ENCODE assay signal across 10 cellular contexts in the genomic region with DNA sequence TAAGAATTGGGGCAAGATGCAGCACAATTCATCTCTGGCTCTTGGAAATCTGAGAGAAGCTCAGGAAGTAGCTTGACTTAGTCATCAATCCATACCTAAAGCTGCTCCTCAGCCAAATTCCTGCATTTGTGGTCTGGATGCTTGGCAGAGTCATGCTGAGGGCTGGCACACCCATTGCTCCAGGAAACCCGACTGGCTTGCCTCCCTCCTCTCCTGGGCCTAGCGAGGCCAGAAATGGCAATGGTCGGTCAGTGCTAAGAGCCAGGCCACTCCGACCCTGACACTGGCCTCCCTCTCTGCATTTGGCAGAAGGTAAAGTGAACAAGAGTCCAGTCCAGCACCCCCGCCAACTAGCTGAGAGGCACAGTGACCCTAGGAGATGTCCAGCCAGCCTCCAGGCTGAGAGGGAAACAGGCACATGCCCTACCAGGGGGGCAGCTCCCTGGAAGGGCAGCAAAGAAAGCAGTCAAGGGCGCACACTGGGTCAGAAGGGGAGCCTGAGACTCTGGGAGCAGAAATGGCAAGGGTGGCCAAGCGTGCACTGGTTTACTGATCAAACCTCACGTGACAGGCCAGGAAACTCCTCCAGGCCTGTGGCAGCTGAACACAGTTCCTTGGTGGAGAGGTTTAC. TPM values are rescaled to one million over a fixed set of nuclear protein-coding genes. Genes with fewer than 3 reads are reported as not detected.
DNase-seq lines count a peak whose midpoint lies in the region; ATAC-seq, FAIRE-seq and TF ChIP-seq lines count a peak whose summit lies in the region.
"Had no signal": no experiment of that assay in that cellular context is flagged by ENCODE, and none has a peak within 500 bp of the region (broad histone marks: within the 10 kb centered on the region; RNA-seq: fewer than 3 reads in every experiment).

No MANE protein-coding gene starts in this region.

- peaks cover 58% of the 10 kb centered on the region for H3K36me3 Mint-ChIP-seq in nephron progenitor cell (ENCODE audit: low read depth)
- H3K36me3 Mint-ChIP-seq in activated CD4-positive, alpha-beta memory T cell treated with anti-CD3 and anti-CD28 coated beads for 36 hours: peaks cover 40% of the 10 kb centered on the region
- peaks cover 0 to 31% (median 19%) of the 10 kb centered on the region in 5 donors for H3K36me3 Mint-ChIP-seq in naive thymus-derived CD4-positive, alpha-beta T cell

- H3K4me1 ChIP-seq in endothelial cell of umbilical vein (ENCODE audit: control insufficient read depth, extremely low read depth, insufficient read depth, low read length): peaks cover 32% of the 10 kb centered on the region
- no peaks in the 10 kb centered on the region for H3K4me1 ChIP-seq in colonic mucosa
- H3K4me1 ChIP-seq in naive thymus-derived CD4-positive, alpha-beta T cell (ENCODE audit: control insufficient read depth in 2 of 2, insufficient read depth in 2 of 2, low read length in 2 of 2): no peaks in the 10 kb centered on the region

- peak; percentile 53 for TF ChIP-seq POLR2A in endothelial cell of umbilical vein (IDR thresholded peaks at IDR 0.05; ENCODE audit: low read depth, low read length)

- TF ChIP-seq CTCF in C4-2B (conservative IDR thresholded peaks at IDR 0.05) (no peak; the same call in 1 of the 2 replicates), endothelial cell of umbilical vein (IDR thresholded peaks at IDR 0.05; ENCODE audit: extremely low read depth in 1 of 2, insufficient read depth in 1 of 2, low read depth in 1 of 2, low read length in 2 of 2) (no peak), nephron progenitor cell (IDR thresholded peaks at IDR 0.05) (no peak), colonic mucosa (IDR thresholded peaks at IDR 0.05) (no peak)

- TSS peak; percentile 29 for BruUV-seq in endothelial cell of umbilical vein (replicated peaks; lab: Mats Ljungman, UMichigan)

- H3K4me3 ChIP-seq in endothelial cell of umbilical vein (replicated peaks in 1 of 3; ENCODE audit: insufficient read depth in 1 of 3, low read depth in 1 of 3, low read length in 3 of 3) (no peak overlapping the region), colonic mucosa (no peak overlapping the region)
- H3K4me3 ChIP-seq in naive thymus-derived CD4-positive, alpha-beta T cell (ENCODE audit: low read length): no peak overlapping the region

- H3K4me1 Mint-ChIP-seq in nephron progenitor cell: no peaks in the 10 kb centered on the region
- H3K4me1 Mint-ChIP-seq in activated CD4-positive, alpha-beta memory T cell treated with anti-CD3 and anti-CD28 coated beads for 36 hours (ENCODE audit: low read depth): no peaks in the 10 kb centered on the region
- H3K4me1 Mint-ChIP-seq in naive thymus-derived CD4-positive, alpha-beta T cell: peaks cover 0 to 4% (median 0%) of the 10 kb centered on the region in 7 donors

- FAIRE-seq in endothelial cell of umbilical vein (lab: Jason Lieb, UNC): peak; percentile 97

- no peak for ATAC-seq in HG03520 (IDR thresholded peaks at IDR 0.05; ENCODE audit: unreplicated experiment)
- ATAC-seq in naive thymus-derived CD4-positive, alpha-beta T cell: no peak
- ATAC-seq: activated CD8-positive, alpha-beta T cell treated with anti-CD3 and anti-CD28 coated beads, Interleukin-2, amount 10 ng/mL, durations not matched to agents 7 days and 5 days had no signal

- peak overlapping the region; percentile 15 for H3K27ac ChIP-seq in C4-2B
- H3K27ac ChIP-seq in endothelial cell of umbilical vein (ENCODE audit: insufficient read depth, low read depth, low read length): peak overlapping the region; percentile 88
- no peak overlapping the region for H3K27ac ChIP-seq in colonic mucosa
- H3K27ac ChIP-seq in naive thymus-derived CD4-positive, alpha-beta T cell (ENCODE audit: low read depth, low read length): no peak overlapping the region

- no peak overlapping the region for H3K4me3 Mint-ChIP-seq in nephron progenitor cell
- H3K4me3 Mint-ChIP-seq in activated CD4-positive, alpha-beta memory T cell treated with anti-CD3 and anti-CD28 coated beads for 36 hours: no peak overlapping the region
- no peak overlapping the region for H3K4me3 Mint-ChIP-seq in naive thymus-derived CD4-positive, alpha-beta T cell
- H3K4me3 Mint-ChIP-seq: activated CD8-positive, alpha-beta T cell treated with anti-CD3 and anti-CD28 coated beads, Interleukin-2, amount 10 ng/mL, durations not matched to agents 7 days and 5 days had no signal

- no peaks in the 10 kb centered on the region for H3K79me2 ChIP-seq in endothelial cell of umbilical vein (ENCODE audit: control insufficient read depth, insufficient read depth, low read length)

- H3K27me3 Mint-ChIP-seq in nephron progenitor cell (ENCODE audit: low read depth, poor library complexity): no peaks in the 10 kb centered on the region
- no peaks in the 10 kb centered on the region for H3K27me3 Mint-ChIP-seq in activated CD4-positive, alpha-beta memory T cell treated with anti-CD3 and anti-CD28 coated beads for 36 hours
- no peaks in the 10 kb centered on the region for H3K27me3 Mint-ChIP-seq in naive thymus-derived CD4-positive, alpha-beta T cell

- H3K9me1 ChIP-seq in endothelial cell of umbilical vein (replicated peaks; ENCODE audit: control insufficient read depth, extremely low read depth, insufficient read depth, low read length): no peaks in the 10 kb centered on the region

- dilution Hi-C loops in endothelial cell of umbilical vein (cut with MboI; ENCODE audit: extremely low pct_ligation_motif_present, low sequenced_read_pairs): no loop called here

- H3K27me3 ChIP-seq in endothelial cell of umbilical vein (ENCODE audit: control insufficient read depth in 2 of 2, insufficient read depth in 2 of 2, low read length in 2 of 2) (no peaks in the 10 kb centered on the region), colonic mucosa (no peaks in the 10 kb centered on the region)
- H3K27me3 ChIP-seq in naive thymus-derived CD4-positive, alpha-beta T cell (ENCODE audit: control insufficient read depth in 2 of 2, insufficient read depth in 2 of 2, low read length in 2 of 2): no peaks in the 10 kb centered on the region

- peak; percentile 97 for DNase-seq in NCI-H226
- DNase-seq in endothelial cell of umbilical vein (ENCODE audit: low read depth, low spot score): no peak
- no peak for DNase-seq in nephron progenitor cell
- DNase-seq in colonic mucosa: no peak
- DNase-seq in activated CD4-positive, alpha-beta memory T cell treated with anti-CD3 and anti-CD28 coated beads for 36 hours: no peak
- DNase-seq in naive thymus-derived CD4-positive, alpha-beta T cell: no peak
- DNase-seq: activated CD8-positive, alpha-beta T cell treated with anti-CD3 and anti-CD28 coated beads, Interleukin-2, amount 10 ng/mL, durations not matched to agents 7 days and 5 days; stimulated activated naive CD4-positive, alpha-beta T cell had no signal

- peaks cover 22 to 38% of the 10 kb centered on the region in 2 experiments for H3K36me3 ChIP-seq in endothelial cell of umbilical vein (ENCODE audit: control insufficient read depth in 2 of 2, extremely low read depth in 1 of 2, insufficient read depth in 2 of 2, low read length in 2 of 2)
- H3K36me3 ChIP-seq in colonic mucosa: peaks cover 13% of the 10 kb centered on the region
- peaks cover 15 to 97% (median 22%) of the 10 kb centered on the region in 3 experiments for H3K36me3 ChIP-seq in naive thymus-derived CD4-positive, alpha-beta T cell (ENCODE audit: control insufficient read depth in 2 of 3, insufficient read depth in 3 of 3, low read length in 3 of 3)

- intact Hi-C loops in endothelial cell of umbilical vein (cut with micrococcal nuclease): loop anchor here (1.0 to 2.0 kb wide), 6 partner anchors 9 to 542 kb away; a partner anchor contains a TSS
- intact Hi-C loops in colonic mucosa (cut with DNase I): no loop called here
- intact Hi-C loops in activated CD4-positive, alpha-beta memory T cell treated with anti-CD3 and anti-CD28 coated beads for 36 hours (cut with micrococcal nuclease): no loop called here
- intact Hi-C loops in naive thymus-derived CD4-positive, alpha-beta T cell (cut with micrococcal nuclease): no loop called here

- POLR2A ChIA-PET in endothelial cell of umbilical vein (lab: Charles Lee): interaction anchor here (1.3 to 3.3 kb wide), 3 partner anchors 10 to 23 kb away, joined by 4 to 34 read pairs (median 13); a partner anchor contains a TSS
- POLR2A ChIA-PET in activated CD4-positive, alpha-beta memory T cell treated with anti-CD3 and anti-CD28 coated beads for 36 hours (lab: Charles Lee): interaction anchor here (1.8 to 2.3 kb wide), 2 partner anchors 10 to 12 kb away, joined by 9 to 14 read pairs; a partner anchor contains a TSS
- POLR2A ChIA-PET in naive thymus-derived CD4-positive, alpha-beta T cell (lab: Charles Lee): interaction anchor here (1.2 to 3.0 kb wide), 3 partner anchors 10 to 12 kb away, joined by 3 to 15 read pairs (median 8); a partner anchor contains a TSS

- no peak overlapping the region for H2AFZ ChIP-seq in endothelial cell of umbilical vein (ENCODE audit: low read depth, low read length)

- H4K20me1 ChIP-seq in endothelial cell of umbilical vein (replicated peaks; ENCODE audit: control insufficient read depth, extremely low read depth, insufficient read depth, low read length): no peaks in the 10 kb centered on the region

- peak overlapping the region; percentile 66 for H3K27ac Mint-ChIP-seq in nephron progenitor cell
- H3K27ac Mint-ChIP-seq in activated CD4-positive, alpha-beta memory T cell treated with anti-CD3 and anti-CD28 coated beads for 36 hours: no peak overlapping the region
- peak overlapping the region in 1 of 9 donors; percentile 2 for H3K27ac Mint-ChIP-seq in naive thymus-derived CD4-positive, alpha-beta T cell
- H3K27ac Mint-ChIP-seq: activated CD8-positive, alpha-beta T cell treated with anti-CD3 and anti-CD28 coated beads, Interleukin-2, amount 10 ng/mL, durations not matched to agents 7 days and 5 days had no signal

- CTCF ChIA-PET in endothelial cell of umbilical vein (lab: Charles Lee): interaction anchor here (0.9 to 3.9 kb wide), 11 partner anchors 9 to 587 kb away, joined by 3 to 31 read pairs (median 9); a partner anchor contains a TSS
- CTCF ChIA-PET in activated CD4-positive, alpha-beta memory T cell treated with anti-CD3 and anti-CD28 coated beads for 36 hours (lab: Charles Lee): interaction anchor here (1.3 to 1.7 kb wide), 2 partner anchors 10 to 11 kb away, joined by 3 to 5 read pairs; a partner anchor contains a TSS
- CTCF ChIA-PET in naive thymus-derived CD4-positive, alpha-beta T cell (lab: Charles Lee): no interaction called here

- H3K9me3 ChIP-seq in endothelial cell of umbilical vein (replicated peaks; ENCODE audit: control insufficient read depth, insufficient read depth, low read length): no peaks in the 10 kb centered on the region
- no peaks in the 10 kb centered on the region for H3K9me3 ChIP-seq in colonic mucosa
- no peaks in the 10 kb centered on the region for H3K9me3 ChIP-seq in naive thymus-derived CD4-positive, alpha-beta T cell (ENCODE audit: control insufficient read depth in 2 of 3, low read length in 3 of 3)

- no peaks in the 10 kb centered on the region for H3K9me3 Mint-ChIP-seq in nephron progenitor cell
- H3K9me3 Mint-ChIP-seq in activated CD4-positive, alpha-beta memory T cell treated with anti-CD3 and anti-CD28 coated beads for 36 hours: no peaks in the 10 kb centered on the region
- no peaks in the 10 kb centered on the region for H3K9me3 Mint-ChIP-seq in naive thymus-derived CD4-positive, alpha-beta T cell

- peak overlapping the region; percentile 39 for H3K4me2 ChIP-seq in endothelial cell of umbilical vein (ENCODE audit: insufficient read depth, low read length)

- H3K9ac ChIP-seq in endothelial cell of umbilical vein (replicated peaks; ENCODE audit: extremely low read depth, insufficient read depth, low read length) (peak overlapping the region; percentile 60), colonic mucosa (ENCODE audit: low read depth in 2 of 2, low read length in 2 of 2) (no peak overlapping the region)

RNA-seq across cellular contexts. Expression of a gene that starts 10.0 kb away (rescaled TPM):
- total RNA-seq in endothelial cell of umbilical vein (81.0 and 85.2 TPM in 2 replicates), colonic mucosa (100 to 1,000 TPM in 1 of 2 donors, 10 to 100 TPM in 1; 80.3 to 132 TPM)
- 82.6 and 90.3 TPM in 2 replicates for polyA plus RNA-seq in endothelial cell of umbilical vein
- polyA plus RNA-seq in endothelial cell of umbilical vein (2011; cell fraction: cytosol; rRNA removed): 82.3 and 91.8 TPM in 2 replicates
- 47.2 and 50.1 TPM in 2 replicates for polyA plus RNA-seq in endothelial cell of umbilical vein (2011; cell fraction: nucleus; rRNA removed)
- polyA plus RNA-seq in endothelial cell of umbilical vein (2012): 95.9 and 115 TPM in 2 replicates
- polyA minus RNA-seq in endothelial cell of umbilical vein: 77.3 and 80.7 TPM in 2 replicates
- 86.2 TPM for polyA minus RNA-seq in endothelial cell of umbilical vein (2011; cell fraction: cytosol; rRNA and poly(A)+ RNA removed)
- polyA minus RNA-seq in endothelial cell of umbilical vein (2011; cell fraction: nucleus; rRNA and poly(A)+ RNA removed): 16.5 and 17.9 TPM in 2 replicates
- total RNA-seq in activated CD4-positive, alpha-beta memory T cell treated with anti-CD3 and anti-CD28 coated beads for 36 hours: 10 to 100 TPM; 73.8 to 76.4 TPM
- total RNA-seq in naive thymus-derived CD4-positive, alpha-beta T cell: 10 to 100 TPM; 27.9 to 64.9 (median 29.8) TPM
- polyA plus RNA-seq in naive thymus-derived CD4-positive, alpha-beta T cell: 10 to 100 TPM; 85.0 to 89.3 TPM

RNA-seq across cellular contexts. Expression of a gene that starts 11.8 kb away (rescaled TPM):
- total RNA-seq in endothelial cell of umbilical vein (79.5 and 89.6 TPM in 2 replicates), colonic mucosa (10 to 100 TPM; 29.6 to 39.8 TPM)
- 85.7 and 101 TPM in 2 replicates for polyA plus RNA-seq in endothelial cell of umbilical vein
- 71.6 and 78.1 TPM in 2 replicates for polyA plus RNA-seq in endothelial cell of umbilical vein (2011; cell fraction: cytosol; rRNA removed)
- polyA plus RNA-seq in endothelial cell of umbilical vein (2011; cell fraction: nucleus; rRNA removed): 127 and 149 TPM in 2 replicates
- polyA plus RNA-seq in endothelial cell of umbilical vein (2012): 76.8 and 87.4 TPM in 2 replicates
- 176 and 200 TPM in 2 replicates for polyA minus RNA-seq in endothelial cell of umbilical vein
- polyA minus RNA-seq in endothelial cell of umbilical vein (2011; cell fraction: cytosol; rRNA and poly(A)+ RNA removed): 50.8 TPM
- polyA minus RNA-seq in endothelial cell of umbilical vein (2011; cell fraction: nucleus; rRNA and poly(A)+ RNA removed): 68.3 and 109 TPM in 2 replicates
- total RNA-seq in activated CD4-positive, alpha-beta memory T cell treated with anti-CD3 and anti-CD28 coated beads for 36 hours: 10 to 100 TPM; 24.4 to 27.3 TPM
- total RNA-seq in naive thymus-derived CD4-positive, alpha-beta T cell: 10 to 100 TPM in 4 of 5 experiments, 1 to 10 TPM in 1; 8.0 to 26.9 (median 25.9) TPM
- 10 to 100 TPM; 10.3 to 19.0 TPM for polyA plus RNA-seq in naive thymus-derived CD4-positive, alpha-beta T cell

RNA-seq across cellular contexts. Expression of a gene that starts 12.1 kb away (rescaled TPM):
- total RNA-seq in endothelial cell of umbilical vein: 36.3 and 45.0 TPM in 2 replicates
- 19.2 and 26.5 TPM in 2 replicates for polyA plus RNA-seq in endothelial cell of umbilical vein
- 29.0 and 34.7 TPM in 2 replicates for polyA plus RNA-seq in endothelial cell of umbilical vein (2011; cell fraction: cytosol; rRNA removed)
- 64.3 and 72.0 TPM in 2 replicates for polyA plus RNA-seq in endothelial cell of umbilical vein (2011; cell fraction: nucleus; rRNA removed)
- polyA plus RNA-seq in endothelial cell of umbilical vein (2012): 53.7 and 59.8 TPM in 2 replicates
- 11.3 and 18.4 TPM in 2 replicates for polyA minus RNA-seq in endothelial cell of umbilical vein
- 7.7 TPM for polyA minus RNA-seq in endothelial cell of umbilical vein (2011; cell fraction: cytosol; rRNA and poly(A)+ RNA removed)
- 13.6 and 20.6 TPM in 2 replicates for polyA minus RNA-seq in endothelial cell of umbilical vein (2011; cell fraction: nucleus; rRNA and poly(A)+ RNA removed)
- total RNA-seq in colonic mucosa: 10 to 100 TPM; 30.9 to 31.5 TPM
- 10 to 100 TPM; 20.3 to 20.6 TPM for total RNA-seq in activated CD4-positive, alpha-beta memory T cell treated with anti-CD3 and anti-CD28 coated beads for 36 hours
- 10 to 100 TPM; 24.7 to 56.2 (median 37.0) TPM for total RNA-seq in naive thymus-derived CD4-positive, alpha-beta T cell
- polyA plus RNA-seq in naive thymus-derived CD4-positive, alpha-beta T cell: 10 to 100 TPM; 44.5 to 44.9 TPM

RNA-seq across cellular contexts. Expression of a gene that starts 17.6 kb away (rescaled TPM):
- not detected in 2 replicates for total RNA-seq in endothelial cell of umbilical vein
- polyA plus RNA-seq in endothelial cell of umbilical vein: not detected in 2 replicates
- polyA plus RNA-seq in endothelial cell of umbilical vein (2011; cell fraction: cytosol; rRNA removed): not detected in 2 replicates
- polyA plus RNA-seq in endothelial cell of umbilical vein (2011; cell fraction: nucleus; rRNA removed): not detected in 2 replicates
- not detected in 2 replicates for polyA plus RNA-seq in endothelial cell of umbilical vein (2012)
- not detected in 2 replicates for polyA minus RNA-seq in endothelial cell of umbilical vein
- not detected for polyA minus RNA-seq in endothelial cell of umbilical vein (2011; cell fraction: cytosol; rRNA and poly(A)+ RNA removed)
- polyA minus RNA-seq in endothelial cell of umbilical vein (2011; cell fraction: nucleus; rRNA and poly(A)+ RNA removed): not detected in 2 replicates
- not detected for total RNA-seq in colonic mucosa
- total RNA-seq in activated CD4-positive, alpha-beta memory T cell treated with anti-CD3 and anti-CD28 coated beads for 36 hours: not detected
- not detected for total RNA-seq in naive thymus-derived CD4-positive, alpha-beta T cell
- polyA plus RNA-seq in naive thymus-derived CD4-positive, alpha-beta T cell: not detected
- total RNA-seq: activated CD8-positive, alpha-beta T cell treated with anti-CD3 and anti-CD28 coated beads, Interleukin-2, amount 10 ng/mL, durations not matched to agents 7 days and 5 days had no signal

RNA-seq across cellular contexts. Expression of a gene that starts 22.7 kb away (rescaled TPM):
- total RNA-seq in endothelial cell of umbilical vein (not detected in 2 replicates), colonic mucosa (1 to 10 TPM in 1 of 2 donors, not detected in 1; 1.8 TPM)
- 0.68 and 1.1 TPM in 2 replicates for polyA plus RNA-seq in endothelial cell of umbilical vein
- 0.26 and 0.55 TPM in 2 replicates for polyA plus RNA-seq in endothelial cell of umbilical vein (2011; cell fraction: cytosol; rRNA removed)
- polyA plus RNA-seq in endothelial cell of umbilical vein (2011; cell fraction: nucleus; rRNA removed): 0.68 and 0.77 TPM in 2 replicates
- polyA plus RNA-seq in endothelial cell of umbilical vein (2012): 0.31 and 0.40 TPM in 2 replicates
- polyA minus RNA-seq in endothelial cell of umbilical vein: 0.34 TPM in 1 of 2 replicates, not detected in the other
- polyA minus RNA-seq in endothelial cell of umbilical vein (2011; cell fraction: cytosol; rRNA and poly(A)+ RNA removed): 16.3 TPM
- 0.34 TPM in 1 of 2 replicates, not detected in the other for polyA minus RNA-seq in endothelial cell of umbilical vein (2011; cell fraction: nucleus; rRNA and poly(A)+ RNA removed)
- not detected for total RNA-seq in activated CD4-positive, alpha-beta memory T cell treated with anti-CD3 and anti-CD28 coated beads for 36 hours
- total RNA-seq in naive thymus-derived CD4-positive, alpha-beta T cell: under 1 TPM in 2 of 5 experiments, not detected in 3; 0.19 to 0.65 TPM
- polyA plus RNA-seq in naive thymus-derived CD4-positive, alpha-beta T cell: under 1 TPM in 1 of 2 donors, not detected in 1; 0.08 TPM
- total RNA-seq: activated CD8-positive, alpha-beta T cell treated with anti-CD3 and anti-CD28 coated beads, Interleukin-2, amount 10 ng/mL, durations not matched to agents 7 days and 5 days had no signal

Comparison
In these comparisons a context has a peak if more than half of its experiments do, and no peak if none do; other contexts are left out.
1. H3K27ac ChIP-seq: peak in C4-2B (single experiment) and endothelial cell of umbilical vein (single experiment); none in colonic mucosa (single experiment) and naive thymus-derived CD4-positive, alpha-beta T cell (single experiment).